16 cellular contexts compared by ENCODE assay signal in genomic region chr3:98798820-98799219, GRCh38. TPM values are rescaled to one million over a fixed set of nuclear protein-coding genes. Genes with fewer than 3 reads are reported as not detected.
A peak's percentile ranks its signal among the peaks of the same experiment; 100 is the strongest.
DNase-seq lines count a peak whose midpoint lies in the region; ATAC-seq, FAIRE-seq and TF ChIP-seq lines count a peak whose summit lies in the region.
"Had no signal": no experiment of that assay in that cellular context is flagged by ENCODE, and none has a peak within 500 bp of the region (broad histone marks: within the 10 kb centered on the region; RNA-seq: fewer than 3 reads in every experiment).

No MANE protein-coding gene starts in this region.

- CTCF ChIA-PET in activated CD4-positive, alpha-beta memory T cell treated with anti-CD3 and anti-CD28 coated beads, Interleukin-2, amount 10 ng/mL, durations not matched to agents 7 days and 5 days (lab: Charles Lee): no interaction called here

- no peaks in the 10 kb centered on the region for H3K27me3 ChIP-seq in BE2C
- no peaks in the 10 kb centered on the region for H3K27me3 ChIP-seq in RWPE2 (ENCODE audit: insufficient read depth, poor library complexity, severe bottlenecking)

- TF ChIP-seq POLR2A in GM12891 (IDR thresholded peaks at IDR 0.05; ENCODE audit: low read depth, low read length): no peak

- no peaks in the 10 kb centered on the region for H3K36me3 Mint-ChIP-seq in activated CD4-positive, alpha-beta memory T cell treated with anti-CD3 and anti-CD28 coated beads, Interleukin-2, amount 10 ng/mL, durations not matched to agents 7 days and 5 days (ENCODE audit: low read depth)
- H3K36me3 Mint-ChIP-seq: CD8-positive, alpha-beta memory T cell had no signal

- H3K27ac ChIP-seq in RWPE2 (ENCODE audit: poor library complexity, severe bottlenecking): peak overlapping the region; percentile 15
- H3K27ac ChIP-seq in kidney (ENCODE audit: low read depth in 2 of 2, low read length in 2 of 2): no peak overlapping the region
- no peak overlapping the region for H3K27ac ChIP-seq in substantia nigra (ENCODE audit: low read depth, low read length, poor library complexity, severe bottlenecking)
- H3K27ac ChIP-seq: PC-9 had no signal

- no peaks in the 10 kb centered on the region for H3K27me3 Mint-ChIP-seq in activated CD4-positive, alpha-beta memory T cell treated with anti-CD3 and anti-CD28 coated beads, Interleukin-2, amount 10 ng/mL, durations not matched to agents 7 days and 5 days
- H3K27me3 Mint-ChIP-seq: B cell had no signal

- H3K4me1 ChIP-seq in BE2C: no peaks in the 10 kb centered on the region
- H3K4me1 ChIP-seq in RWPE2 (ENCODE audit: insufficient read depth, poor library complexity, severe bottlenecking): no peaks in the 10 kb centered on the region
- peaks cover 0 to 10% of the 10 kb centered on the region in 2 donors for H3K4me1 ChIP-seq in kidney (ENCODE audit: control insufficient read depth in 1 of 2, insufficient read depth in 1 of 2, low read depth in 1 of 2, low read length in 2 of 2)

- no peak for DNase-seq in BE2C
- peak; percentile 29 for DNase-seq in GM12865 (ENCODE audit: low read depth)
- DNase-seq in RWPE2 (ENCODE audit: low spot score): no peak
- DNase-seq in kidney: no peak
- no peak for DNase-seq in activated CD4-positive, alpha-beta memory T cell treated with anti-CD3 and anti-CD28 coated beads, Interleukin-2, amount 10 ng/mL, durations not matched to agents 7 days and 5 days
- DNase-seq in GM12891 (ENCODE audit: insufficient read length, low spot score): no peak
- DNase-seq in substantia nigra (lab: John Stamatoyannopoulos, UW): no peak
- DNase-seq: ACHN; CD8-positive, alpha-beta memory T cell; DMS153; GOT3; NCI-H1048; NCI-H146; PC-9 had no signal

- peak; percentile 54 for TF ChIP-seq CTCF in BE2C (IDR thresholded peaks at IDR 0.05; ENCODE audit: low read depth, low read length)
- peak; percentile 33 for TF ChIP-seq CTCF in GM12865 (IDR thresholded peaks at IDR 0.05; ENCODE audit: insufficient read depth, low read depth, low read length, missing control alignments)
- peak; percentile 6 for TF ChIP-seq CTCF in RWPE2 (IDR thresholded peaks at IDR 0.05; ENCODE audit: poor library complexity, severe bottlenecking)
- TF ChIP-seq CTCF in kidney (IDR thresholded peaks at IDR 0.05; ENCODE audit: borderline replicate concordance, extremely low read depth, insufficient read depth): peak; percentile 7

- no peak overlapping the region for H3K27ac Mint-ChIP-seq in activated CD4-positive, alpha-beta memory T cell treated with anti-CD3 and anti-CD28 coated beads, Interleukin-2, amount 10 ng/mL, durations not matched to agents 7 days and 5 days
- H3K27ac Mint-ChIP-seq: B cell; CD8-positive, alpha-beta memory T cell had no signal

- POLR2A ChIA-PET in activated CD4-positive, alpha-beta memory T cell treated with anti-CD3 and anti-CD28 coated beads, Interleukin-2, amount 10 ng/mL, durations not matched to agents 7 days and 5 days (lab: Charles Lee): no interaction called here

- no peak overlapping the region for H3K4me3 Mint-ChIP-seq in activated CD4-positive, alpha-beta memory T cell treated with anti-CD3 and anti-CD28 coated beads, Interleukin-2, amount 10 ng/mL, durations not matched to agents 7 days and 5 days
- H3K4me3 Mint-ChIP-seq: B cell; CD8-positive, alpha-beta memory T cell had no signal

- H3K36me3 ChIP-seq in BE2C (peaks cover 19% of the 10 kb centered on the region), RWPE2 (ENCODE audit: low read depth) (peaks cover 88% of the 10 kb centered on the region), kidney (ENCODE audit: control insufficient read depth in 1 of 2, insufficient read depth in 2 of 2, low read length in 2 of 2) (peaks cover 0 to 4% of the 10 kb centered on the region in 2 donors)

- H3K4me3 ChIP-seq in BE2C (ENCODE audit: low read depth, low read length) (no peak overlapping the region), GM12865 (ENCODE audit: low read depth, low read length) (no peak overlapping the region), RWPE2 (ENCODE audit: severe bottlenecking) (no peak overlapping the region), kidney (ENCODE audit: low read length in 2 of 2) (no peak overlapping the region)
- H3K4me3 ChIP-seq: PC-9 had no signal

- intact Hi-C loops in kidney (cut with DNase I): no loop called here

- H3K9me3 Mint-ChIP-seq in activated CD4-positive, alpha-beta memory T cell treated with anti-CD3 and anti-CD28 coated beads, Interleukin-2, amount 10 ng/mL, durations not matched to agents 7 days and 5 days: no peaks in the 10 kb centered on the region
- H3K9me3 Mint-ChIP-seq: CD8-positive, alpha-beta memory T cell had no signal

- FAIRE-seq in kidney (lab: Jason Lieb, UNC): no peak
- FAIRE-seq in GM12891 (lab: Jason Lieb, UNC): no peak

- no peak for ATAC-seq in RWPE2 (ENCODE audit: low read depth)
- no peak for ATAC-seq in HG03571 (IDR thresholded peaks at IDR 0.05; ENCODE audit: unreplicated experiment)

- no peak overlapping the region for H3K9ac ChIP-seq in kidney (ENCODE audit: low read length in 2 of 2)

- H3K9me3 ChIP-seq in BE2C (no peaks in the 10 kb centered on the region), RWPE2 (ENCODE audit: severe bottlenecking) (no peaks in the 10 kb centered on the region), kidney (ENCODE audit: control insufficient read depth in 1 of 2, low read length in 2 of 2) (no peaks in the 10 kb centered on the region)

- no peaks in the 10 kb centered on the region for H3K4me1 Mint-ChIP-seq in activated CD4-positive, alpha-beta memory T cell treated with anti-CD3 and anti-CD28 coated beads, Interleukin-2, amount 10 ng/mL, durations not matched to agents 7 days and 5 days
- H3K4me1 Mint-ChIP-seq: B cell had no signal

TF ChIP-seq in GM12891, 5 proteins besides CTCF, POLR2A, EP300 and RAD21:
- TF ChIP-seq SPI1 (IDR thresholded peaks at IDR 0.05; ENCODE audit: low read depth, low read length): no peak
- no peak for TF ChIP-seq POU2F2 (IDR thresholded peaks at IDR 0.05; ENCODE audit: low read depth, low read length)
- no peak for TF ChIP-seq PAX5 (IDR thresholded peaks at IDR 0.05; ENCODE audit: insufficient read depth, low read length, severe bottlenecking)
- TF ChIP-seq POLR2AphosphoS5 (IDR thresholded peaks at IDR 0.05; ENCODE audit: low read depth, low read length): no peak

RNA-seq across cellular contexts. Expression of gene ST3GAL6, which starts 35.7 kb away (rescaled TPM):
- polyA plus RNA-seq in BE2C (2012; ENCODE audit: insufficient read depth, insufficient read length, low read depth): 59.5 TPM
- total RNA-seq in kidney: 10.7 TPM
- 20.8 TPM for polyA plus RNA-seq in kidney (ENCODE audit: insufficient read depth, low read depth, low replicate concordance)
- total RNA-seq in activated CD4-positive, alpha-beta memory T cell treated with anti-CD3 and anti-CD28 coated beads, Interleukin-2, amount 10 ng/mL, durations not matched to agents 7 days and 5 days: not detected
- 8.3 TPM for polyA plus RNA-seq in GM12891 (2012; ENCODE audit: low read depth, missing spikeins)
- total RNA-seq: B cell had no signal
- polyA plus RNA-seq: CD8-positive, alpha-beta memory T cell had no signal

Comparison
In these comparisons a context has a peak if more than half of its experiments do, and no peak if none do; other contexts are left out.
1. RNA of gene ST3GAL6, which starts 35.7 kb away (total RNA-seq): 10.7 TPM in kidney (single experiment); not detected in activated CD4-positive, alpha-beta memory T cell treated with anti-CD3 and anti-CD28 coated beads, Interleukin-2, amount 10 ng/mL, durations not matched to agents 7 days and 5 days; every median in the first group is over 10 times any median in the second.
2. Peak in every context shown above with its lines, with median percentiles within 50 percentile points of each other: CTCF ChIP-seq.